In genomic region chr7:49244543-49244942, GRCh38 we compare ENCODE assay signal across 23 cellular contexts.
"Had no signal": no experiment of that assay in that cellular context is flagged by ENCODE, and none has a peak within 500 bp of the region (broad histone marks: within the 10 kb centered on the region; RNA-seq: fewer than 3 reads in every experiment).

No MANE protein-coding gene starts in this region.

- H3K4me3 ChIP-seq: dorsolateral prefrontal cortex, hepatocyte, ovary, right lobe of liver, suprapubic skin, transverse colon, vagina had no signal

- H3K27me3 ChIP-seq: foreskin keratinocyte, hepatocyte, ovary, right lobe of liver, suprapubic skin, transverse colon, vagina had no signal

- DNase-seq: activated CD4-positive, alpha-beta T cell treated with anti-CD3 and anti-CD28 coated beads, Interleukin-2, amount 10 ng/mL, durations not matched to agents 24 days and 14 days; activated CD8-positive, alpha-beta T cell treated with anti-CD3 and anti-CD28 coated beads, Interleukin-2, amount 10 ng/mL, durations not matched to agents 7 days and 5 days; activated naive CD4-positive, alpha-beta T cell treated with anti-CD3 and anti-CD28 coated beads, Interleukin-2, amount 10 ng/mL, durations not matched to agents 7 days and 5 days; activated naive CD8-positive, alpha-beta T cell treated with anti-CD3 and anti-CD28 coated beads, Interleukin-2, amount 50 U/mL, for 24 hours; activated T-cell treated with anti-CD3 and anti-CD28 coated beads, Interleukin-2, amount 50 U/mL, for 24 hours; anterior cingulate cortex; caudate nucleus; dorsolateral prefrontal cortex; foreskin keratinocyte; mesenchymal stem cell; naive thymus-derived CD4-positive, alpha-beta T cell; ovary; right lobe of liver; small intestine; stimulated activated CD4-positive, alpha-beta T cell treated with anti-CD3 and anti-CD28 coated beads, Interleukin-15, amount 100 ng/mL, for 24 hours; stimulated activated CD4-positive, alpha-beta T cell treated with anti-CD3 and anti-CD28 coated beads, Interleukin-2, amount 100 ng/mL, for 48 hours; T-helper 9 cell; transverse colon had no signal

- H3K36me3 Mint-ChIP-seq: activated naive CD4-positive, alpha-beta T cell treated with anti-CD3 and anti-CD28 coated beads, Interleukin-2, amount 10 ng/mL, durations not matched to agents 7 days and 5 days; brain had no signal

- H3K36me3 ChIP-seq: ovary, right lobe of liver, suprapubic skin, transverse colon, vagina had no signal

- H3K9me3 ChIP-seq: ovary, right lobe of liver, transverse colon, vagina had no signal

- H3K4me3 Mint-ChIP-seq: activated CD4-positive, alpha-beta T cell treated with anti-CD3 and anti-CD28 coated beads, Interleukin-2, amount 10 ng/mL, durations not matched to agents 24 days and 14 days; activated CD8-positive, alpha-beta T cell treated with anti-CD3 and anti-CD28 coated beads, Interleukin-2, amount 10 ng/mL, durations not matched to agents 7 days and 5 days; activated naive CD4-positive, alpha-beta T cell treated with anti-CD3 and anti-CD28 coated beads, Interleukin-2, amount 10 ng/mL, durations not matched to agents 7 days and 5 days; activated naive CD8-positive, alpha-beta T cell treated with anti-CD3 and anti-CD28 coated beads, Interleukin-2, amount 50 U/mL, for 24 hours; activated T-cell treated with anti-CD3 and anti-CD28 coated beads, Interleukin-2, amount 50 U/mL, for 24 hours; brain; naive thymus-derived CD4-positive, alpha-beta T cell; stimulated activated naive CD8-positive, alpha-beta T cell treated with anti-CD3 and anti-CD28 coated beads, Interleukin-15, Interleukin-2, amounts not matched to agents 100 ng/mL and 50 ng/mL, for 24 hours had no signal

- H3K4me1 Mint-ChIP-seq: activated CD4-positive, alpha-beta T cell treated with anti-CD3 and anti-CD28 coated beads, Interleukin-2, amount 10 ng/mL, durations not matched to agents 24 days and 14 days; activated naive CD4-positive, alpha-beta T cell treated with anti-CD3 and anti-CD28 coated beads, Interleukin-2, amount 10 ng/mL, durations not matched to agents 7 days and 5 days; activated naive CD8-positive, alpha-beta T cell treated with anti-CD3 and anti-CD28 coated beads, Interleukin-2, amount 50 U/mL, for 24 hours; brain; naive thymus-derived CD4-positive, alpha-beta T cell had no signal

- H3K9me3 Mint-ChIP-seq: activated CD4-positive, alpha-beta T cell treated with anti-CD3 and anti-CD28 coated beads, Interleukin-2, amount 10 ng/mL, durations not matched to agents 24 days and 14 days had no signal

- H3K27me3 Mint-ChIP-seq: activated CD4-positive, alpha-beta T cell treated with anti-CD3 and anti-CD28 coated beads, Interleukin-2, amount 10 ng/mL, durations not matched to agents 24 days and 14 days; activated naive CD4-positive, alpha-beta T cell treated with anti-CD3 and anti-CD28 coated beads, Interleukin-2, amount 10 ng/mL, durations not matched to agents 7 days and 5 days; activated naive CD8-positive, alpha-beta T cell treated with anti-CD3 and anti-CD28 coated beads, Interleukin-2, amount 50 U/mL, for 24 hours; activated T-cell treated with anti-CD3 and anti-CD28 coated beads, Interleukin-2, amount 50 U/mL, for 24 hours; brain; naive thymus-derived CD4-positive, alpha-beta T cell; stimulated activated naive CD8-positive, alpha-beta T cell treated with anti-CD3 and anti-CD28 coated beads, Interleukin-15, Interleukin-2, amounts not matched to agents 100 ng/mL and 50 ng/mL, for 24 hours had no signal

- H3K27ac ChIP-seq: dorsolateral prefrontal cortex, foreskin keratinocyte, hepatocyte, ovary, right lobe of liver, suprapubic skin, transverse colon, vagina had no signal

- ATAC-seq: activated CD8-positive, alpha-beta T cell treated with anti-CD3 and anti-CD28 coated beads, Interleukin-2, amount 10 ng/mL, durations not matched to agents 7 days and 5 days; activated naive CD8-positive, alpha-beta T cell treated with anti-CD3 and anti-CD28 coated beads, Interleukin-2, amount 50 U/mL, for 24 hours; foreskin keratinocyte; naive thymus-derived CD4-positive, alpha-beta T cell; right lobe of liver had no signal

- H3K27ac Mint-ChIP-seq: activated CD4-positive, alpha-beta T cell treated with anti-CD3 and anti-CD28 coated beads, Interleukin-2, amount 10 ng/mL, durations not matched to agents 24 days and 14 days; activated CD8-positive, alpha-beta T cell treated with anti-CD3 and anti-CD28 coated beads, Interleukin-2, amount 10 ng/mL, durations not matched to agents 7 days and 5 days; activated naive CD4-positive, alpha-beta T cell treated with anti-CD3 and anti-CD28 coated beads, Interleukin-2, amount 10 ng/mL, durations not matched to agents 7 days and 5 days; activated naive CD8-positive, alpha-beta T cell treated with anti-CD3 and anti-CD28 coated beads, Interleukin-2, amount 50 U/mL, for 24 hours; activated T-cell treated with anti-CD3 and anti-CD28 coated beads, Interleukin-2, amount 50 U/mL, for 24 hours; brain; naive thymus-derived CD4-positive, alpha-beta T cell; stimulated activated naive CD8-positive, alpha-beta T cell treated with anti-CD3 and anti-CD28 coated beads, Interleukin-15, Interleukin-2, amounts not matched to agents 100 ng/mL and 50 ng/mL, for 24 hours had no signal

- H3K4me1 ChIP-seq: foreskin keratinocyte, right lobe of liver, suprapubic skin, transverse colon, vagina had no signal
